ENCODE assay signal across 25 cellular contexts in genomic region chr17:81921996-81922565, GRCh38. TPM values are rescaled to one million over a fixed set of nuclear protein-coding genes. Genes with fewer than 3 reads are reported as not detected.
A peak's percentile ranks its signal among the peaks of the same experiment; 100 is the strongest.
DNase-seq lines count a peak whose midpoint lies in the region; TF ChIP-seq lines count a peak whose summit lies in the region.
"Had no signal": no experiment of that assay in that cellular context is flagged by ENCODE, and none has a peak within 500 bp of the region (broad histone marks: within the 10 kb centered on the region; RNA-seq: fewer than 3 reads in every experiment).

No MANE protein-coding gene starts in this region.

- no peaks in the 10 kb centered on the region for H3K9me3 Mint-ChIP-seq in endothelial cell (ENCODE audit: unreplicated experiment)
- H3K9me3 Mint-ChIP-seq: activated T-helper 2 cell treated with anti-CD3 and anti-CD28 coated beads, Interferon-gamma antibody, Interleukin-2, Interleukin-4, amounts not matched to agents 10 μg/mL and 5 μg/mL and 100 μg/mL, durations not matched to agents 14 hours and 24 hours and 36 hours; effector memory CD8-positive, alpha-beta T cell had no signal

- H3K4me1 ChIP-seq in KMS-11 (ENCODE audit: low read depth, poor library complexity, severe bottlenecking) (peaks cover 64% of the 10 kb centered on the region), skeletal muscle tissue (ENCODE audit: control insufficient read depth in 3 of 3, insufficient read depth in 3 of 3, low read length in 3 of 3) (peaks cover 73 to 86% (median 81%) of the 10 kb centered on the region in 3 donors)

- H3K4me2 ChIP-seq in KMS-11 = peak overlapping the region; percentile 24; the same call in 1 of the 2 replicates

- peaks cover 11% of the 10 kb centered on the region for H3K36me3 Mint-ChIP-seq in endothelial cell (ENCODE audit: low read depth, unreplicated experiment)

- H3K27me3 Mint-ChIP-seq in endothelial cell (ENCODE audit: unreplicated experiment) = peaks cover 23% of the 10 kb centered on the region
- H3K27me3 Mint-ChIP-seq: effector memory CD8-positive, alpha-beta T cell had no signal

- H2AFZ ChIP-seq in KMS-11 (ENCODE audit: low read depth) = no peak overlapping the region

- no peaks in the 10 kb centered on the region; the same call in 1 of the 2 replicates for H3K36me3 ChIP-seq in KMS-11 (ENCODE audit: insufficient read depth)
- peaks cover 22 to 28% (median 25%) of the 10 kb centered on the region in 3 donors for H3K36me3 ChIP-seq in skeletal muscle tissue (ENCODE audit: control insufficient read depth in 3 of 3, insufficient read depth in 3 of 3, low read length in 3 of 3)

- peak overlapping the region; percentile 21 for H3K4me3 Mint-ChIP-seq in endothelial cell (ENCODE audit: unreplicated experiment)
- H3K4me3 Mint-ChIP-seq: effector memory CD8-positive, alpha-beta T cell had no signal

- H3K4me1 Mint-ChIP-seq in endothelial cell (ENCODE audit: unreplicated experiment) = peaks cover 16% of the 10 kb centered on the region

- H4K20me1 ChIP-seq in KMS-11 (ENCODE audit: insufficient read depth) = 0 out of 2 replicates have a peak, but pooled peaks cover 4% of the 10 kb centered on the region

- no peaks in the 10 kb centered on the region for H3K9me3 ChIP-seq in skeletal muscle tissue (ENCODE audit: control insufficient read depth in 3 of 3, low read length in 3 of 3)
- H3K9me3 ChIP-seq: adrenal gland, left lung, tibial artery had no signal

- H3K27ac Mint-ChIP-seq in endothelial cell (ENCODE audit: unreplicated experiment) = no peak overlapping the region
- H3K27ac Mint-ChIP-seq: activated T-helper 2 cell treated with anti-CD3 and anti-CD28 coated beads, Interferon-gamma antibody, Interleukin-2, Interleukin-4, amounts not matched to agents 10 μg/mL and 5 μg/mL and 100 μg/mL, durations not matched to agents 14 hours and 24 hours and 36 hours; effector memory CD8-positive, alpha-beta T cell had no signal

- H3K9ac ChIP-seq in KMS-11 (no peak overlapping the region), skeletal muscle tissue (ENCODE audit: low read depth in 1 of 3, low read length in 3 of 3) (peak overlapping the region; percentile 25 to 78 (median 30))

- H3K27ac ChIP-seq in KMS-11 (peak overlapping the region; percentile 14; the same call in 1 of the 2 replicates), skeletal muscle tissue (ENCODE audit: low read depth, low read length) (peak overlapping the region; percentile 94)

- no peaks in the 10 kb centered on the region for H3K27me3 ChIP-seq in KMS-11 (ENCODE audit: insufficient read depth, low read depth)
- H3K27me3 ChIP-seq in skeletal muscle tissue (ENCODE audit: control insufficient read depth in 3 of 3, insufficient read depth in 3 of 3, low read length in 3 of 3) = no peaks in the 10 kb centered on the region
- H3K27me3 ChIP-seq: adrenal gland, left lung, tibial artery had no signal

- TF ChIP-seq CTCF in KMS-11 (conservative IDR thresholded peaks at IDR 0.05; ENCODE audit: low read depth, low read length) (no peak), endothelial cell (IDR thresholded peaks at IDR 0.05; ENCODE audit: unreplicated experiment) (no peak)

- DNase-seq in SIG-M5 treated with dmso at 0.1 percent for 504 hours (lab: John Stamatoyannopoulos, UW; ENCODE audit: unreplicated experiment) (peak; percentile 73), SIG-M5 (lab: John Stamatoyannopoulos, UW) (no peak), endothelial cell (ENCODE audit: low spot score) (no peak), NCI-H345 (lab: John Stamatoyannopoulos, UW) (no peak), dedifferentiated amniotic fluid mesenchymal stem cell (ENCODE audit: extremely low spot score) (no peak), NCI-H1092 (lab: John Stamatoyannopoulos, UW) (no peak)
- DNase-seq: 8988T; adrenal gland; C1 segment of cervical spinal cord; central memory CD4-positive, alpha-beta T cell; DMS 273 treated with DMSO at 0.1 percent for 48 hours; effector memory CD8-positive, alpha-beta T cell; GDM1; GOT3; head of caudate nucleus; left lung; NCI-H1436; NCI-H2171 treated with DMSO at 0.1 percent for 48 hours; NCI-H82; stimulated activated naive CD4-positive, alpha-beta T cell treated with Interleukin-2 at 50 U/mL for 16 hours; tibial artery had no signal

- peaks cover 86% of the 10 kb centered on the region for H3K79me2 ChIP-seq in KMS-11 (ENCODE audit: insufficient read depth, low read depth)

- H3K4me3 ChIP-seq in KMS-11 (IDR thresholded peaks at IDR 0.05; ENCODE audit: insufficient read depth, low read depth, low read length) (no peak overlapping the region), skeletal muscle tissue (ENCODE audit: low read length in 3 of 3) (peak overlapping the region in 2 of 3 donors; percentile 54 to 83)
- H3K4me3 ChIP-seq: SK-N-MC had no signal

RNA-seq across cellular contexts. Expression of gene SIRT7, which starts 4.1 kb away (rescaled TPM):
- 14.4 TPM for total RNA-seq in endothelial cell (ENCODE audit: unreplicated experiment)
- 3.7 TPM for total RNA-seq in skeletal muscle tissue

RNA-seq across cellular contexts. Expression of gene MAFG, which starts 5.5 kb away (rescaled TPM):
- total RNA-seq in endothelial cell (ENCODE audit: unreplicated experiment) (23.6 TPM), skeletal muscle tissue (8.9 TPM)

RNA-seq across cellular contexts. Expression of gene PCYT2, which starts 10.9 kb away (rescaled TPM):
- total RNA-seq in endothelial cell (ENCODE audit: unreplicated experiment) (26.8 TPM), skeletal muscle tissue (10.4 TPM)

RNA-seq across cellular contexts. Expression of gene PYCR1, which starts 15.0 kb away (rescaled TPM):
- total RNA-seq in endothelial cell (ENCODE audit: unreplicated experiment) (24.4 TPM), skeletal muscle tissue (43.8 TPM)

RNA-seq across cellular contexts. Expression of gene NPB, which starts 20.0 kb away (rescaled TPM):
- total RNA-seq in endothelial cell (ENCODE audit: unreplicated experiment) (0.56 TPM), skeletal muscle tissue (1.0 TPM)
